In the genomic region with DNA sequence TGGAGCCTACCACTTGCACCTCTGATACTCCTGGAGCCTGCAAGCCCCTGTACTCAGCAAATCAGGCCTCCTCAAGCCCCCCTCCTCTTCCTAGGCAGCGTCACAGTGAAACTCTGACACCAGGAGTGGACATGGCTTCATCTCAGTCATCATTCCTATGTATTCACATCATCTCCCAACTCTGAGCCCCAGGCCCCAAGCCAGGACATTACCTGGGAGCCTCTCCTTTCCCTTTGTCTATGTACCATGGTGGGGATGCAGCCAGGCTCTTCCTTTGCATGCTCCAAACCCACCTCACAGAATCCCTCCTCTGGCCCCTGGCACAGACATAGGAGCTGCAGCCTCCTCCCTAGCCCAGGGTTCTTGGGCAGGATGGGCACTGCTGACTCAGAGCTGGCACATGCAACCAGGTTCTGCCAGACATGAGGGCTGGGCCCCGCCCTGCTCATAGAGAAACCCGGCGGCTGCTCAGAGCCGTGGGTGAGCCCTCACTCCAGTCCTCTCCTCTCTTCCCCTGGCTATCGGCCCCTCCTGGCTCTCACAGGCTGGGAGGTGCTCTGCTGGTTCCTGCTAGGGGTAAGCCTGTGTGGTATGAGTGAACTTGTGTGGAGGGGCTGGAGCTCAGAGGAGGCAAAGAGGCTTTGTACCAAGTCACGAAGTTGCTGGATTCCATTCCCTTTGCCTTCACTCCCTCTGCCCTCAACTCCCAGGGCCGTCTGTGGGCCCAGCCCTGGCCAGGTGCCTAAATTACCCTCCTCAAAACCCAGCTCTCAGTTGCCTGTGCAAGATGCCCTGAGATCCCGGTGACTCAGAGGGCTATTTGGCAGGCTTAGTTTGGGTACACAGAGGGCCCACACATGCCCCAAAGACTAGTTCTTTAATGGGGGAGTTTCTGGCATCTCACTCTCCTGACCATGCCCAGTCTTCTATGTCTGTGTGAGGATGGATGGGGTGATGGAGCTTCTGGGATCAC, we compare ENCODE assay signal across 7 cellular contexts. TPM values are rescaled to one million over a fixed set of nuclear protein-coding genes. Genes with fewer than 3 reads are reported as not detected.
A peak's percentile ranks its signal among the peaks of the same experiment; 100 is the strongest.
DNase-seq lines count a peak whose midpoint lies in the region; ATAC-seq and TF ChIP-seq lines count a peak whose summit lies in the region.

No MANE protein-coding gene starts in this region.

- ATAC-seq in HG03457 (IDR thresholded peaks at IDR 0.05; ENCODE audit: unreplicated experiment), result no peak

- no peak for TF ChIP-seq POLR2A in spleen (IDR thresholded peaks at IDR 0.05)

- H3K27me3 ChIP-seq in MG63 (no peaks in the 10 kb centered on the region), spleen (replicated peaks in 1 of 7) (peaks cover 0 to 49% (median 20%) of the 10 kb centered on the region in 7 donors)

- WGBS in spleen, 5 donors, result 42 to 63% (median 51%) methylated on average over 8 to 9 of the region's 9 CpGs

- H3K4me3 ChIP-seq in MG63 (no peak overlapping the region), spleen (no peak overlapping the region)

- H3K36me3 ChIP-seq in MG63, result no peaks in the 10 kb centered on the region
- no peaks in the 10 kb centered on the region for H3K36me3 ChIP-seq in spleen

- TF ChIP-seq CTCF in spleen (IDR thresholded peaks at IDR 0.05 in 8 of 11, conservative IDR thresholded peaks at IDR 0.05 in 3 of 11), result no peak

- intact Hi-C loops in spleen (cut with DNase I; ENCODE audit: low total_unique reads), result no loop called here

- peak overlapping the region in 5 of 8 donors; percentile 69 to 82 (median 78) for H3K27ac ChIP-seq in spleen

- peaks cover 5 to 39% (median 29%) of the 10 kb centered on the region in 6 donors for H3K4me1 ChIP-seq in spleen

- no peaks in the 10 kb centered on the region for H3K9me3 ChIP-seq in MG63
- no peaks in the 10 kb centered on the region for H3K9me3 ChIP-seq in spleen

- DNase-seq in MG63, result peak; percentile 96
- peak; percentile 63 for DNase-seq in activated T-cell treated with anti-CD3 and anti-CD28 coated beads, Interleukin-2, amount 50 U/mL, for 1 hour
- DNase-seq in fibroblast of the conjunctiva (ENCODE audit: low read depth), result peak; percentile 37
- no peak for DNase-seq in spleen
- no peak for DNase-seq in hepatic stellate cell (ENCODE audit: low spot score)
- no peak for DNase-seq in NCI-H1694 (lab: John Stamatoyannopoulos, UW)

RNA-seq across cellular contexts. Expression of a gene that starts 1.9 kb away (rescaled TPM):
- total RNA-seq in MG63 (2014; rRNA removed; shearing (Covaris generic); ENCODE audit: low replicate concordance), result 0.13 TPM in 1 of 2 replicates, not detected in the other
- total RNA-seq in spleen, result 10 to 100 TPM; 16.3 to 24.0 (median 20.8) TPM
- 10 to 100 TPM; 11.8 to 13.3 (median 12.7) TPM for polyA plus RNA-seq in spleen

RNA-seq across cellular contexts. Expression of a gene that starts 7.7 kb away (rescaled TPM):
- not detected in 2 replicates for total RNA-seq in MG63 (2014; rRNA removed; shearing (Covaris generic); ENCODE audit: low replicate concordance)
- total RNA-seq in spleen, result 1 to 10 TPM in 5 of 7 donors, under 1 TPM in 2; 0.52 to 2.3 (median 1.5) TPM
- under 1 TPM; 0.36 to 0.57 (median 0.42) TPM for polyA plus RNA-seq in spleen

RNA-seq across cellular contexts. Expression of a gene that starts 40.7 kb away (rescaled TPM):
- total RNA-seq in MG63 (2014; rRNA removed; shearing (Covaris generic); ENCODE audit: low replicate concordance), result 0.15 and 4.4 TPM in 2 replicates
- total RNA-seq in spleen, result 10 to 100 TPM; 14.4 to 23.4 (median 16.1) TPM
- polyA plus RNA-seq in spleen, result 10 to 100 TPM; 19.2 to 21.5 (median 20.1) TPM

Comparison
In these comparisons a context has a peak if more than half of its experiments do, and no peak if none do; other contexts are left out.
1. DNase-seq: peak in MG63 (single experiment), activated T-cell treated with anti-CD3 and anti-CD28 coated beads, Interleukin-2, amount 50 U/mL, for 1 hour (single experiment) and fibroblast of the conjunctiva (single experiment); none in spleen (single experiment), hepatic stellate cell (single experiment) and NCI-H1694 (single experiment).
2. RNA of a gene that starts 1.9 kb away (total RNA-seq): 16.3 to 24.0 TPM in spleen; 0.13 TPM in MG63; every median in the first group is over 10 times any median in the second.